In the genomic region with DNA sequence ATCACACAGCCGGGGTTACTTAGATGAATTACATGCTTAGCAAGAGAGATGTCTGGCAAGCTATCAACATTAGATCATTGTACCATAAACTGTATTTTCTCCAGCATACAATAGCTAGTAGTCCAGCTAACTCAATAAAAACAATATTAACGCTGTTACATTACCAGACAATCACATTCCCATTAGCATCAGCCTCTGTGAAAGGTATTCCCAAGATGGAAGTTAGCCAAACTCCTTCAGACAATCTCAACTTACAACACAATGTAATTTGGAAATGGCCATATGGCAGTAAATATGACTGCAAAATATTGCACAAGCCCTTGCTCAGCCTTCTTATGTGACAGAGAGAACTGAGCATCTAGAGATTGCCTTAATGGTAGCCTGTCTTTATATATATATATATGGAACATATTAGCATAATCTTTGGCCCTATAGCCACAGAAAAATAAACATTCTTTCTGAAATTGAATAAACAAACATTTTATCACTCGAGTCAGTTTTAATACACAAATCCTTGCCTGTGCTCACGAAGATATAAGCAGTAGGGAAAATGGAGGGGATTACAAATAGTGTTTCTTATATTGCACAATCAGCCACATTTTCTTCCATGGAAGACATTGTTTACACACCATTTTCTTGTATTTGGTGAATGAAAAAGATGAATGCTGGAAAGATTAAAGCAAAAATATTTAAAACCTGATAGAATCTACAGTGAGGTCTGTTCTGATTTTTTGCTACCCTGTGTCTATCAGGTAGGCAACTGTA, we compare ENCODE assay signal across 18 cellular contexts.
A peak's percentile ranks its signal among the peaks of the same experiment; 100 is the strongest.
DNase-seq lines count a peak whose midpoint lies in the region; ATAC-seq and TF ChIP-seq lines count a peak whose summit lies in the region.
"Had no signal": no experiment of that assay in that cellular context is flagged by ENCODE, and none has a peak within 500 bp of the region (broad histone marks: within the 10 kb centered on the region; RNA-seq: fewer than 3 reads in every experiment).

No MANE protein-coding gene starts in this region.

- POLR2A ChIA-PET in RWPE1 (lab: Yijun Ruan, JAX; ENCODE audit: low non-redundant PET), result no interaction called here

- intact Hi-C loops in testis (cut with DNase I; ENCODE audit: low total_unique reads), result no loop called here

- no peak for TF ChIP-seq CTCF in astrocyte of the spinal cord (IDR thresholded peaks at IDR 0.05; ENCODE audit: low read depth, low read length)
- TF ChIP-seq CTCF in RWPE1 (conservative IDR thresholded peaks at IDR 0.05; ENCODE audit: low read depth), result no peak
- TF ChIP-seq CTCF in testis (IDR thresholded peaks at IDR 0.05), result no peak

- H3K4me1 ChIP-seq in mesenchymal stem cell (ENCODE audit: control insufficient read depth, insufficient read depth, low read depth, low read length) (peaks cover 3% of the 10 kb centered on the region), testis (no peaks in the 10 kb centered on the region)
- H3K4me1 ChIP-seq: sigmoid colon had no signal

- H2BK12ac ChIP-seq in mesenchymal stem cell (ENCODE audit: low read length in 2 of 2), result no peak overlapping the region

- no peak for TF ChIP-seq POLR2A in testis (IDR thresholded peaks at IDR 0.05)

- no peaks in the 10 kb centered on the region for H3K79me1 ChIP-seq in mesenchymal stem cell (replicated peaks; ENCODE audit: low read length, poor library complexity, severe bottlenecking)

- H3K36me3 ChIP-seq in mesenchymal stem cell (ENCODE audit: control insufficient read depth in 1 of 2, insufficient read depth in 2 of 2, low read depth in 1 of 2, low read length in 2 of 2) (no peaks in the 10 kb centered on the region), testis (ENCODE audit: low read depth, missing control alignments) (no peaks in the 10 kb centered on the region)
- H3K36me3 ChIP-seq: sigmoid colon had no signal

- ATAC-seq in GM21529 (IDR thresholded peaks at IDR 0.05; ENCODE audit: unreplicated experiment), result no peak
- ATAC-seq: T-cell had no signal

- H2BK5ac ChIP-seq in mesenchymal stem cell (ENCODE audit: low read depth, low read length, poor library complexity, severe bottlenecking), result no peak overlapping the region

- H3K18ac ChIP-seq in mesenchymal stem cell (ENCODE audit: low read depth in 1 of 2, low read length in 2 of 2), result peak overlapping the region in 1 of 2 experiments; percentile 12

- H2BK120ac ChIP-seq in mesenchymal stem cell (ENCODE audit: low read depth, low read length), result no peak overlapping the region

- CTCF ChIA-PET in RWPE1 (lab: Yijun Ruan, JAX), result interaction anchor here (0.6 kb wide), 2 partner anchors 30 to 1232 kb away, joined by 3 to 5 read pairs; no protein-coding TSS in a partner anchor

- H3K27ac ChIP-seq in mesenchymal stem cell (ENCODE audit: low read length, poor library complexity, severe bottlenecking) (peak overlapping the region; percentile 61), RWPE1 (no peak overlapping the region), testis (no peak overlapping the region)
- H3K27ac ChIP-seq: epithelial cell of prostate, sigmoid colon, VCaP had no signal

- H3K23ac ChIP-seq in mesenchymal stem cell (ENCODE audit: low read length in 2 of 2), result no peak overlapping the region

- H3K4me3 ChIP-seq in astrocyte of the spinal cord (ENCODE audit: low read depth, low read length), result no peak overlapping the region
- no peak overlapping the region for H3K4me3 ChIP-seq in mesenchymal stem cell (ENCODE audit: insufficient read depth in 1 of 2, low read depth in 1 of 2, low read length in 2 of 2)
- H3K4me3 ChIP-seq in testis, result no peak overlapping the region
- H3K4me3 ChIP-seq: sigmoid colon had no signal

- no peak overlapping the region for H3K14ac ChIP-seq in mesenchymal stem cell (ENCODE audit: low read length in 2 of 2)

- no peak overlapping the region for H2AFZ ChIP-seq in mesenchymal stem cell (ENCODE audit: low read depth, low read length)

- H2AK5ac ChIP-seq in mesenchymal stem cell (ENCODE audit: low read length, severe bottlenecking), result no peak overlapping the region

- H3K9ac ChIP-seq in mesenchymal stem cell (ENCODE audit: low read length), result no peak overlapping the region

- H3K4me2 ChIP-seq in mesenchymal stem cell (ENCODE audit: low read length, poor library complexity, severe bottlenecking), result no peak overlapping the region

- H3K9me3 ChIP-seq in mesenchymal stem cell (ENCODE audit: control insufficient read depth, low read length), result peaks cover 3% of the 10 kb centered on the region
- no peaks in the 10 kb centered on the region for H3K9me3 ChIP-seq in testis
- H3K9me3 ChIP-seq: sigmoid colon had no signal

- H3K27me3 ChIP-seq in mesenchymal stem cell (ENCODE audit: control insufficient read depth in 1 of 2, insufficient read depth in 1 of 2, low read length in 2 of 2), result no peaks in the 10 kb centered on the region
- no peaks in the 10 kb centered on the region for H3K27me3 ChIP-seq in testis
- H3K27me3 ChIP-seq: sigmoid colon had no signal

- in situ Hi-C loops in G401 (cut with HindIII; ENCODE audit: low sequenced_read_pairs) (no loop called here), astrocyte of the spinal cord (cut with HindIII; ENCODE audit: low sequenced_read_pairs) (no loop called here)

- DNase-seq in G401 (ENCODE audit: low spot score), result peak; percentile 5
- peak; percentile 64 for DNase-seq in NCI-H2107 treated with DMSO at 0.1 percent for 48 hours (lab: John Stamatoyannopoulos, UW; ENCODE audit: unreplicated experiment)
- peak; percentile 71 for DNase-seq in astrocyte of the spinal cord (ENCODE audit: low read depth, low spot score)
- DNase-seq in mesenchymal stem cell, result peak; percentile 86
- no peak for DNase-seq in RWPE1 (ENCODE audit: low spot score)
- no peak for DNase-seq in NCI-H748 treated with DMSO at 0.1 percent for 48 hours (lab: John Stamatoyannopoulos, UW)
- DNase-seq in testis, result no peak
- DNase-seq: amygdala; dermis blood vessel endothelial cell; NCI-H2081; NK-92 treated with Interleukin-12 subunit alpha and Interleukin-12 subunit beta, amount 100 ng/mL, for 24 hours; RPMI8226; sigmoid colon; substantia nigra; T-cell had no signal

- H4K91ac ChIP-seq in mesenchymal stem cell (ENCODE audit: low read length), result no peak overlapping the region

- no peak overlapping the region for H3K4ac ChIP-seq in mesenchymal stem cell (ENCODE audit: low read depth in 1 of 2, low read length in 2 of 2)

- no peak overlapping the region for H4K8ac ChIP-seq in mesenchymal stem cell (ENCODE audit: low read length)

- WGBS in mesenchymal stem cell, result 33% methylated on average over 2 of the region's 4 CpGs
- 70 to 74% methylated on average over 4 of the region's 4 CpGs for whole genome bisulfite sequencing in testis, 2 donors

- H2BK15ac ChIP-seq in mesenchymal stem cell (ENCODE audit: low read depth, poor library complexity, severe bottlenecking), result no peak overlapping the region

Comparison
In these comparisons a context has a peak if more than half of its experiments do, and no peak if none do; other contexts are left out.
1. DNase-seq: peak in G401 (single experiment), NCI-H2107 treated with DMSO at 0.1 percent for 48 hours (single experiment), astrocyte of the spinal cord (single experiment) and mesenchymal stem cell (single experiment); none in RWPE1 (single experiment), NCI-H748 treated with DMSO at 0.1 percent for 48 hours (single experiment) and testis (single experiment).